ENCODE assay signal across 8 cellular contexts in genomic region chr1:231241751-231242150, GRCh38.
DNase-seq lines count a peak whose midpoint lies in the region; ATAC-seq and TF ChIP-seq lines count a peak whose summit lies in the region.

No MANE protein-coding gene starts in this region.

- ATAC-seq in stimulated activated memory B cell treated with anti-CD40 and anti-IgM and Interleukin-4, amounts not matched to agents 10 μg/mL and 1 μg/mL and 100 μg/mL, for 72 hours, result no peak

- H3K9me3 Mint-ChIP-seq in stimulated activated memory B cell treated with anti-CD40 and anti-IgM and Interleukin-4, amounts not matched to agents 10 μg/mL and 1 μg/mL and 100 μg/mL, for 72 hours, result no peaks in the 10 kb centered on the region

- TF ChIP-seq CTCF in HEK293 (tag by site-specific recombination; IDR thresholded peaks at IDR 0.05), result 0 out of 2 replicates have a peak, but pooled peaks have one; percentile 10
- TF ChIP-seq CTCF in brain microvascular endothelial cell (IDR thresholded peaks at IDR 0.05; ENCODE audit: low read depth, low read length, missing control alignments), result no peak

- peaks cover 15% of the 10 kb centered on the region for H3K4me1 ChIP-seq in HEK293 (ENCODE audit: control insufficient read depth, insufficient read depth, low read length)

- no peaks in the 10 kb centered on the region for H3K27me3 ChIP-seq in brain microvascular endothelial cell (replicated peaks)

- peaks cover 77% of the 10 kb centered on the region for H3K4me1 Mint-ChIP-seq in stimulated activated memory B cell treated with anti-CD40 and anti-IgM and Interleukin-4, amounts not matched to agents 10 μg/mL and 1 μg/mL and 100 μg/mL, for 72 hours

- H3K4me3 Mint-ChIP-seq in stimulated activated memory B cell treated with anti-CD40 and anti-IgM and Interleukin-4, amounts not matched to agents 10 μg/mL and 1 μg/mL and 100 μg/mL, for 72 hours, result peak overlapping the region; percentile 98

- H3K27ac ChIP-seq in HEK293 (ENCODE audit: extremely low read depth, low read depth, low read length) (peak overlapping the region; percentile 84), brain microvascular endothelial cell (no peak overlapping the region)

- H3K36me3 ChIP-seq in HEK293 (ENCODE audit: control insufficient read depth in 2 of 2, insufficient read depth in 1 of 2, low read length in 2 of 2) (peaks cover 16 to 24% of the 10 kb centered on the region in 2 experiments), brain microvascular endothelial cell (replicated peaks) (peaks cover 2% of the 10 kb centered on the region)

- no peaks in the 10 kb centered on the region for H3K27me3 Mint-ChIP-seq in stimulated activated memory B cell treated with anti-CD40 and anti-IgM and Interleukin-4, amounts not matched to agents 10 μg/mL and 1 μg/mL and 100 μg/mL, for 72 hours

- H3K9me3 ChIP-seq in HEK293 (ENCODE audit: control insufficient read depth, insufficient read depth, low read depth, low read length), result no peaks in the 10 kb centered on the region

- H3K4me3 ChIP-seq in HEK293 (ENCODE audit: low read depth, low read length) (peak overlapping the region; percentile 62), brain microvascular endothelial cell (ENCODE audit: low read depth, low read length) (peak overlapping the region; percentile 92)

- in situ Hi-C loops in brain microvascular endothelial cell (cut with HindIII; ENCODE audit: low pct_ligation_motif_present, low sequenced_read_pairs), result no loop called here

- DNase-seq in NCI-H2029 (lab: John Stamatoyannopoulos, UW), result peak; percentile 5
- no peak for DNase-seq in NCI-H2029 treated with DMSO at 0.1 percent for 48 hours (lab: John Stamatoyannopoulos, UW)
- peak; percentile 56 for DNase-seq in NCI-H82 (lab: John Stamatoyannopoulos, UW)
- DNase-seq in brain microvascular endothelial cell, result no peak
- DNase-seq in iPS-NIHi11 (ENCODE audit: low spot score), result peak; percentile 44
- no peak for DNase-seq in NCI-H526 treated with DMSO at 0.1 percent for 48 hours (lab: John Stamatoyannopoulos, UW)

- POLR2A ChIA-PET in HEK293 (lab: Yijun Ruan, JAX), result interaction anchor here (0.9 to 2.6 kb wide), 4 partner anchors 8 to 600 kb away, joined by 3 to 17 read pairs (median 4); partner anchors contain the start of genes EXOC8 and SPRTN

- peak overlapping the region; percentile 100 for H3K27ac Mint-ChIP-seq in stimulated activated memory B cell treated with anti-CD40 and anti-IgM and Interleukin-4, amounts not matched to agents 10 μg/mL and 1 μg/mL and 100 μg/mL, for 72 hours

- CTCF ChIA-PET in HEK293 (lab: Yijun Ruan, JAX), result interaction anchor here (0.6 to 1.1 kb wide), 7 partner anchors 10 to 443 kb away, joined by 3 to 4 read pairs (median 3); no protein-coding TSS in a partner anchor

- H3K36me3 Mint-ChIP-seq in stimulated activated memory B cell treated with anti-CD40 and anti-IgM and Interleukin-4, amounts not matched to agents 10 μg/mL and 1 μg/mL and 100 μg/mL, for 72 hours, result peaks cover 31% of the 10 kb centered on the region

TF ChIP-seq in HEK293, 187 proteins besides CTCF, POLR2A, EP300 and RAD21 (continues in another document):
- TF ChIP-seq ZNF600 (tag by site-specific recombination; IDR thresholded peaks at IDR 0.05), result no peak
- no peak for TF ChIP-seq ZNF26 (tag by site-specific recombination; IDR thresholded peaks at IDR 0.05)
- no peak for TF ChIP-seq ZNF138 (tag by site-specific recombination; IDR thresholded peaks at IDR 0.05; ENCODE audit: borderline replicate concordance)
- peak; percentile 73 for TF ChIP-seq BCL6B (tag by site-specific recombination; IDR thresholded peaks at IDR 0.05)
- TF ChIP-seq IKZF3 (tag by site-specific recombination; IDR thresholded peaks at IDR 0.05), result peak; percentile 70
- peak; percentile 82 for TF ChIP-seq PRDM10 (tag by site-specific recombination; IDR thresholded peaks at IDR 0.05)
- TF ChIP-seq KLF9 (tag by site-specific recombination; IDR thresholded peaks at IDR 0.05; ENCODE audit: low read depth), result no peak
- TF ChIP-seq EGR2 (tag by site-specific recombination; IDR thresholded peaks at IDR 0.05; ENCODE audit: low read depth), result no peak
- 0 out of 2 replicates have a peak, but pooled peaks have one; percentile 16 for TF ChIP-seq GLIS1 (tag by site-specific recombination; IDR thresholded peaks at IDR 0.05)
- 0 out of 2 replicates have a peak, but pooled peaks have one; percentile 47 for TF ChIP-seq SCRT2 (tag by site-specific recombination; IDR thresholded peaks at IDR 0.05)
- TF ChIP-seq OSR2 (tag by site-specific recombination; IDR thresholded peaks at IDR 0.05), result no peak
- TF ChIP-seq ZNF529 (tag by site-specific recombination; IDR thresholded peaks at IDR 0.05; ENCODE audit: insufficient replicate concordance), result no peak
- 0 out of 2 replicates have a peak, but pooled peaks have one; percentile 25 for TF ChIP-seq ZNF362 (tag by site-specific recombination; IDR thresholded peaks at IDR 0.05)
- TF ChIP-seq ZNF843 (tag by site-specific recombination; IDR thresholded peaks at IDR 0.05), result peak; percentile 24; the same call in 1 of the 2 replicates

Comparison
In these comparisons a context has a peak if more than half of its experiments do, and no peak if none do; other contexts are left out.
1. DNase-seq: peak in NCI-H2029 (single experiment), NCI-H82 (single experiment) and iPS-NIHi11 (single experiment); none in NCI-H2029 treated with DMSO at 0.1 percent for 48 hours (single experiment), brain microvascular endothelial cell (single experiment) and NCI-H526 treated with DMSO at 0.1 percent for 48 hours (single experiment).